ENCODE assay signal across 25 cellular contexts in genomic region chr5:133408322-133408721, GRCh38.
"Had no signal": no experiment of that assay in that cellular context is flagged by ENCODE, and none has a peak within 500 bp of the region (broad histone marks: within the 10 kb centered on the region; RNA-seq: fewer than 3 reads in every experiment).

No MANE protein-coding gene starts in this region.

- H3K27me3 ChIP-seq: body of pancreas had no signal

- H3K36me3 Mint-ChIP-seq: activated CD4-positive, alpha-beta memory T cell treated with anti-CD3 and anti-CD28 coated beads for 36 hours; activated naive CD4-positive, alpha-beta T cell treated with anti-CD3 and anti-CD28 coated beads, Interleukin-2, amount 50 U/mL, for 24 hours had no signal

- H3K9me3 ChIP-seq: body of pancreas had no signal

- H3K4me3 Mint-ChIP-seq: activated B cell treated with CpG ODN at 0.5 μM for 24 hours; activated CD4-positive, alpha-beta memory T cell treated with anti-CD3 and anti-CD28 coated beads for 36 hours; activated CD4-positive, alpha-beta T cell treated with anti-CD3 and anti-CD28 coated beads, Interleukin-2, amount 10 ng/mL, durations not matched to agents 7 days and 5 days; activated naive CD4-positive, alpha-beta T cell treated with anti-CD3 and anti-CD28 coated beads, Interleukin-2, amount 50 U/mL, for 24 hours; activated T-cell treated with anti-CD3 and anti-CD28 coated beads, Interleukin-2, amount 50 U/mL, for 24 hours; activated T-helper 1 cell treated with anti-CD3 and anti-CD28 coated beads, Interleukin-12 subunit alpha, Interleukin-12 subunit beta, Interleukin-2, Interleukin-4 antibody, amounts not matched to agents 30 ng/mL and 10 ng/mL and 1 ng/mL, durations not matched to agents 14 hours and 24 hours and 36 hours; T-helper 17 cell had no signal

- DNase-seq: activated B cell treated with CpG ODN at 0.5 μM for 24 hours; activated CD4-positive, alpha-beta memory T cell treated with anti-CD3 and anti-CD28 coated beads for 36 hours; activated CD4-positive, alpha-beta T cell treated with anti-CD3 and anti-CD28 coated beads, Interleukin-2, amount 10 ng/mL, durations not matched to agents 7 days and 5 days; activated effector memory CD4-positive, alpha-beta T cell treated with Interleukin-2 at 50 U/mL for 16 hours; activated naive CD4-positive, alpha-beta T cell; activated T-cell treated with anti-CD3 and anti-CD28 coated beads, Interleukin-2, amount 50 U/mL, for 24 hours; aorta; body of pancreas; central memory CD4-positive, alpha-beta T cell; Kasumi-1; KBM-7; NCI-H146; NCI-H187 treated with DMSO at 0.1 percent for 48 hours; NCI-H2171 treated with DMSO at 0.1 percent for 48 hours; NCI-H345; NCI-H510A; NCI-H526 treated with DMSO at 0.1 percent for 48 hours; PC-3; SHP77 treated with DMSO at 0.1 percent for 48 hours; T-helper 17 cell; T-helper 9 cell had no signal

- H3K27ac Mint-ChIP-seq: activated B cell treated with CpG ODN at 0.5 μM for 24 hours; activated CD4-positive, alpha-beta memory T cell treated with anti-CD3 and anti-CD28 coated beads for 36 hours; activated CD4-positive, alpha-beta T cell treated with anti-CD3 and anti-CD28 coated beads, Interleukin-2, amount 10 ng/mL, durations not matched to agents 7 days and 5 days; activated naive CD4-positive, alpha-beta T cell treated with anti-CD3 and anti-CD28 coated beads, Interleukin-2, amount 50 U/mL, for 24 hours; activated T-cell treated with anti-CD3 and anti-CD28 coated beads, Interleukin-2, amount 50 U/mL, for 24 hours; activated T-helper 1 cell treated with anti-CD3 and anti-CD28 coated beads, Interleukin-12 subunit alpha, Interleukin-12 subunit beta, Interleukin-2, Interleukin-4 antibody, amounts not matched to agents 30 ng/mL and 10 ng/mL and 1 ng/mL, durations not matched to agents 14 hours and 24 hours and 36 hours; T-helper 17 cell had no signal

- H3K4me1 ChIP-seq: body of pancreas had no signal

- FAIRE-seq: bronchial epithelial cell, RCC 7860 had no signal

- H3K4me3 ChIP-seq: body of pancreas had no signal

- H3K4me1 Mint-ChIP-seq: activated B cell treated with CpG ODN at 0.5 μM for 24 hours; activated CD4-positive, alpha-beta T cell treated with anti-CD3 and anti-CD28 coated beads, Interleukin-2, amount 10 ng/mL, durations not matched to agents 7 days and 5 days; activated naive CD4-positive, alpha-beta T cell treated with anti-CD3 and anti-CD28 coated beads, Interleukin-2, amount 50 U/mL, for 24 hours; T-helper 17 cell had no signal

- H3K27me3 Mint-ChIP-seq: activated CD4-positive, alpha-beta memory T cell treated with anti-CD3 and anti-CD28 coated beads for 36 hours had no signal

- H3K9me3 Mint-ChIP-seq: activated B cell treated with CpG ODN at 0.5 μM for 24 hours; activated CD4-positive, alpha-beta memory T cell treated with anti-CD3 and anti-CD28 coated beads for 36 hours; activated CD4-positive, alpha-beta T cell treated with anti-CD3 and anti-CD28 coated beads, Interleukin-2, amount 10 ng/mL, durations not matched to agents 7 days and 5 days; activated naive CD4-positive, alpha-beta T cell treated with anti-CD3 and anti-CD28 coated beads, Interleukin-2, amount 50 U/mL, for 24 hours; activated T-cell treated with anti-CD3 and anti-CD28 coated beads, Interleukin-2, amount 50 U/mL, for 24 hours; activated T-helper 1 cell treated with anti-CD3 and anti-CD28 coated beads, Interleukin-12 subunit alpha, Interleukin-12 subunit beta, Interleukin-2, Interleukin-4 antibody, amounts not matched to agents 30 ng/mL and 10 ng/mL and 1 ng/mL, durations not matched to agents 14 hours and 24 hours and 36 hours had no signal

- H3K27ac ChIP-seq: body of pancreas had no signal
